ENCODE assay signal across 1 cellular context in the genomic region with DNA sequence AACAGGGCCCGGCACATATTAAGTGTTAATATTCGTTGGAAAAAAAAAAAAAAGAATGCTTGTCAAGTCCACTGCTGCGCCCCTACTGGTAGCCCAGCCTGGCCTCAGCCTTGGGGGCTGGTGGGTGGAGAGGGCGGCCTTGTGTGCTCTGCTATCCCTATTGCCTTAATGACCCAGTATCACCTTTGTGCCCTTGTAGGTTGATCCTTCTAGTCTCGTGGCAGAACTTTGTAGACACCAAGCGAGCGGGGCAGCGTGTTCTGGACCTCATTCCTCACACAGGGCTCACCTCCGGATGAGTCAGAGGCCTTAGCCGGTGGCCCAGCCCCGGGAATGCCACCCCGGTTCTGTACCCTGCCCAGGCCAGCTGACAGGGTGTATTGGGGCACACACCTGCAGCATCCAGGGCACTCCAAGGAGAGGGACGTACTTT.
TF ChIP-seq lines count a peak whose summit lies in the region.

No MANE protein-coding gene starts in this region.

TF ChIP-seq in SK-N-SH treated with all-trans-retinoic acid at 6 μM for 48 hours, 23 proteins besides CTCF, POLR2A, EP300 and RAD21 (continued from another document):
- TF ChIP-seq, protein P1, sequence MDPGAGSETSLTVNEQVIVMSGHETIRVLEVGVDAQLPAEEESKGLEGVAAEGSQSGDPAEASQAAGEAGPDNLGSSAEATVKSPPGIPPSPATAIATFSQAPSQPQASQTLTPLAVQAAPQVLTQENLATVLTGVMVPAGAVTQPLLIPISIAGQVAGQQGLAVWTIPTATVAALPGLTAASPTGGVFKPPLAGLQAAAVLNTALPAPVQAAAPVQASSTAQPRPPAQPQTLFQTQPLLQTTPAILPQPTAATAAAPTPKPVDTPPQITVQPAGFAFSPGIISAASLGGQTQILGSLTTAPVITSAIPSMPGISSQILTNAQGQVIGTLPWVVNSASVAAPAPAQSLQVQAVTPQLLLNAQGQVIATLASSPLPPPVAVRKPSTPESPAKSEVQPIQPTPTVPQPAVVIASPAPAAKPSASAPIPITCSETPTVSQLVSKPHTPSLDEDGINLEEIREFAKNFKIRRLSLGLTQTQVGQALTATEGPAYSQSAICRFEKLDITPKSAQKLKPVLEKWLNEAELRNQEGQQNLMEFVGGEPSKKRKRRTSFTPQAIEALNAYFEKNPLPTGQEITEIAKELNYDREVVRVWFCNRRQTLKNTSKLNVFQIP (CRISPR knock-in tag; IDR thresholded peaks at IDR 0.05; ENCODE audit: borderline replicate concordance, low read depth) = no peak
- TF ChIP-seq ESRRG (CRISPR knock-in tag; IDR thresholded peaks at IDR 0.05) = no peak
- no peak for TF ChIP-seq TCF4 (CRISPR knock-in tag; IDR thresholded peaks at IDR 0.05; ENCODE audit: borderline replicate concordance)
- TF ChIP-seq ZC3H10 (CRISPR knock-in tag; IDR thresholded peaks at IDR 0.05) = no peak
- TF ChIP-seq, protein P2, sequence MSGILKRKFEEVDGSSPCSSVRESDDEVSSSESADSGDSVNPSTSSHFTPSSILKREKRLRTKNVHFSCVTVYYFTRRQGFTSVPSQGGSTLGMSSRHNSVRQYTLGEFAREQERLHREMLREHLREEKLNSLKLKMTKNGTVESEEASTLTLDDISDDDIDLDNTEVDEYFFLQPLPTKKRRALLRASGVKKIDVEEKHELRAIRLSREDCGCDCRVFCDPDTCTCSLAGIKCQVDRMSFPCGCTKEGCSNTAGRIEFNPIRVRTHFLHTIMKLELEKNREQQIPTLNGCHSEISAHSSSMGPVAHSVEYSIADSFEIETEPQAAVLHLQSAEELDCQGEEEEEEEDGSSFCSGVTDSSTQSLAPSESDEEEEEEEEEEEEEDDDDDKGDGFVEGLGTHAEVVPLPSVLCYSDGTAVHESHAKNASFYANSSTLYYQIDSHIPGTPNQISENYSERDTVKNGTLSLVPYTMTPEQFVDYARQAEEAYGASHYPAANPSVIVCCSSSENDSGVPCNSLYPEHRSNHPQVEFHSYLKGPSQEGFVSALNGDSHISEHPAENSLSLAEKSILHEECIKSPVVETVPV (CRISPR knock-in tag; IDR thresholded peaks at IDR 0.05) = no peak
- no peak for TF ChIP-seq CSDC2 (CRISPR knock-in tag; IDR thresholded peaks at IDR 0.05)
- no peak for TF ChIP-seq PPARA (CRISPR knock-in tag; IDR thresholded peaks at IDR 0.05; ENCODE audit: borderline replicate concordance)
